In genomic region chrX:136204571-136204970, GRCh38 we compare ENCODE assay signal across 8 cellular contexts. TPM values are rescaled to one million over a fixed set of nuclear protein-coding genes. Genes with fewer than 3 reads are reported as not detected.
DNase-seq lines count a peak whose midpoint lies in the region; ATAC-seq, FAIRE-seq and TF ChIP-seq lines count a peak whose summit lies in the region.

No MANE protein-coding gene starts in this region.

- no peak for FAIRE-seq in K562 (lab: Jason Lieb, UNC)

- H3K4me3 Mint-ChIP-seq in activated CD4-positive, alpha-beta T cell treated with anti-CD3 and anti-CD28 coated beads, Interleukin-2, amount 10 ng/mL, durations not matched to agents 7 days and 5 days = no peak overlapping the region

- H3K9me3 ChIP-seq in K562 (replicated peaks; ENCODE audit: control insufficient read depth, insufficient read depth, low read depth, low read length) (no peaks in the 10 kb centered on the region), thoracic aorta (no peaks in the 10 kb centered on the region)

- in situ Hi-C loops in K562 (cut with MboI) = no loop called here

- H3K27me3 ChIP-seq in K562 (ENCODE audit: control insufficient read depth in 2 of 2, insufficient read depth in 2 of 2, low read length in 2 of 2) (peaks cover 2 to 30% of the 10 kb centered on the region in 2 experiments), thoracic aorta (replicated peaks; ENCODE audit: insufficient read depth) (no peaks in the 10 kb centered on the region)

- POLR2A ChIA-PET in activated CD4-positive, alpha-beta T cell treated with anti-CD3 and anti-CD28 coated beads, Interleukin-2, amount 10 ng/mL, durations not matched to agents 7 days and 5 days (lab: Charles Lee) = no interaction called here
- POLR2A ChIA-PET in K562 (lab: Yijun Ruan, JAX) = no interaction called here

- H3K9me3 Mint-ChIP-seq in activated CD4-positive, alpha-beta T cell treated with anti-CD3 and anti-CD28 coated beads, Interleukin-2, amount 10 ng/mL, durations not matched to agents 7 days and 5 days = no peaks in the 10 kb centered on the region

- no peaks in the 10 kb centered on the region for H4K20me1 ChIP-seq in K562 (replicated peaks; ENCODE audit: control insufficient read depth, insufficient read depth, low read length)

- CTCF ChIA-PET in activated CD4-positive, alpha-beta T cell treated with anti-CD3 and anti-CD28 coated beads, Interleukin-2, amount 10 ng/mL, durations not matched to agents 7 days and 5 days (lab: Charles Lee) = interaction anchor here (1.4 kb wide), 1 partner anchor 9 kb away, joined by 4 read pairs; no protein-coding TSS in a partner anchor
- CTCF ChIA-PET in K562 (lab: Yijun Ruan, JAX; ENCODE audit: low intra/inter-chr PET ratio) = no interaction called here

- H3K36me3 ChIP-seq in K562 (ENCODE audit: control insufficient read depth, insufficient read depth, low read length) (no peaks in the 10 kb centered on the region), thoracic aorta (peaks cover 22% of the 10 kb centered on the region)

- H3K4me1 ChIP-seq in K562 (replicated peaks in 1 of 2; ENCODE audit: control insufficient read depth in 2 of 2, insufficient read depth in 2 of 2, low read length in 2 of 2) (peaks cover 0 to 3% of the 10 kb centered on the region in 2 experiments; a peak in 2 of 5 replicates), thoracic aorta (ENCODE audit: control insufficient read depth in 1 of 2, low read depth in 2 of 2) (peaks cover 25 to 88% of the 10 kb centered on the region in 2 donors)

- peak overlapping the region; percentile 80 for H3K27ac Mint-ChIP-seq in activated CD4-positive, alpha-beta T cell treated with anti-CD3 and anti-CD28 coated beads, Interleukin-2, amount 10 ng/mL, durations not matched to agents 7 days and 5 days

- TF ChIP-seq POLR2A in K562 (conservative IDR thresholded peaks at IDR 0.05) = no peak

- H3K4me3 ChIP-seq in K562 (no peak overlapping the region), thoracic aorta (peak overlapping the region; percentile 46)

- ATAC-seq in K562 = no peak
- ATAC-seq in thoracic aorta (ENCODE audit: insufficient number of reproducible peaks, low FRiP score, low read depth) = peak; percentile 41

- TF ChIP-seq CTCF in K562 (IDR thresholded peaks at IDR 0.05 in 2 of 3, conservative IDR thresholded peaks at IDR 0.05 in 1 of 3; ENCODE audit: insufficient read depth in 2 of 3, low read depth in 1 of 3, low read length in 3 of 3) (no peak), thoracic aorta (IDR thresholded peaks at IDR 0.05) (no peak)

- H3K27ac ChIP-seq in K562 (ENCODE audit: extremely low read depth, low read depth, low read length) = no peak overlapping the region
- peak overlapping the region; percentile 79 to 82 for H3K27ac ChIP-seq in thoracic aorta

- intact Hi-C loops in K562 (cut with micrococcal nuclease) = no loop called here

- WGBS in K562 (ENCODE audit: insufficient coverage, low coverage, missing lambda C conversion rate) = 8% methylated on average over 2 of the region's 2 CpGs

- H3K36me3 Mint-ChIP-seq in activated CD4-positive, alpha-beta T cell treated with anti-CD3 and anti-CD28 coated beads, Interleukin-2, amount 10 ng/mL, durations not matched to agents 7 days and 5 days (ENCODE audit: low read depth) = peaks cover 2% of the 10 kb centered on the region

- peak; percentile 47 for DNase-seq in activated CD4-positive, alpha-beta T cell treated with anti-CD3 and anti-CD28 coated beads, Interleukin-2, amount 10 ng/mL, durations not matched to agents 7 days and 5 days
- no peak for DNase-seq in activated CD4-positive, alpha-beta T cell treated with anti-CD3 and anti-CD28 coated beads for 48 hours
- DNase-seq in K562 (ENCODE audit: extremely low read depth in 1 of 4, low spot score in 3 of 4) (peak in 1 of 4 experiments; percentile 7), inferior parietal cortex (ENCODE audit: extremely low spot score) (peak; percentile 6), thoracic aorta (ENCODE audit: low spot score) (peak; percentile 25), epidermal melanocyte (ENCODE audit: insufficient read length, low spot score) (no peak), amniotic stem cell (lab: John Stamatoyannopoulos, UW) (no peak), NCI-H1436 (lab: John Stamatoyannopoulos, UW) (no peak)

- no peak overlapping the region for H3K4me2 ChIP-seq in K562 (ENCODE audit: insufficient read depth, low read length)

- no peak overlapping the region for H2AFZ ChIP-seq in K562 (ENCODE audit: low read depth, low read length)

- no peaks in the 10 kb centered on the region for H3K9me1 ChIP-seq in K562 (ENCODE audit: control insufficient read depth, insufficient read depth, low read length)

- no peak for TF ChIP-seq EP300 in K562 (IDR thresholded peaks at IDR 0.05; ENCODE audit: low read length)

- no peaks in the 10 kb centered on the region for H3K79me2 ChIP-seq in K562 (ENCODE audit: control insufficient read depth, insufficient read depth, low read length)

- BruUV-seq in K562 (replicated peaks; lab: Mats Ljungman, UMichigan) = no TSS peak

- no peaks in the 10 kb centered on the region for H3K27me3 Mint-ChIP-seq in activated CD4-positive, alpha-beta T cell treated with anti-CD3 and anti-CD28 coated beads, Interleukin-2, amount 10 ng/mL, durations not matched to agents 7 days and 5 days

- H3K4me1 Mint-ChIP-seq in activated CD4-positive, alpha-beta T cell treated with anti-CD3 and anti-CD28 coated beads, Interleukin-2, amount 10 ng/mL, durations not matched to agents 7 days and 5 days = peaks cover 36% of the 10 kb centered on the region

- TF ChIP-seq RAD21 in K562 (CRISPR knock-in tag; conservative IDR thresholded peaks at IDR 0.05 in 1 of 2, IDR thresholded peaks at IDR 0.05 in 1 of 2) = no peak

- H3K9ac ChIP-seq in K562 (ENCODE audit: insufficient read depth in 1 of 2, low read depth in 2 of 2, low read length in 2 of 2) = no peak overlapping the region

TF ChIP-seq in K562, 482 proteins besides CTCF, POLR2A, EP300 and RAD21 (continues in another document):
- TF ChIP-seq ZBED1 (IDR thresholded peaks at IDR 0.05) (no peak), RFX1 (IDR thresholded peaks at IDR 0.05) (peak; percentile 45), ZNF224 (CRISPR knock-in tag; IDR thresholded peaks at IDR 0.05) (no peak), TAF9B (IDR thresholded peaks at IDR 0.05; ENCODE audit: partially characterized antibody) (no peak)

RNA-seq across cellular contexts. Expression of gene MAP7D3, which starts 46.6 kb away (rescaled TPM):
- total RNA-seq in activated CD4-positive, alpha-beta T cell treated with anti-CD3 and anti-CD28 coated beads, Interleukin-2, amount 10 ng/mL, durations not matched to agents 7 days and 5 days = 10 to 100 TPM; 11.2 to 13.5 TPM
- 6.7 and 33.1 TPM in 2 replicates for total RNA-seq in K562 (2011; cell fraction: chromatin; rRNA removed; ENCODE audit: low replicate concordance)
- total RNA-seq in K562 (2011; cell fraction: nucleolus; rRNA removed) = 4.7 and 5.2 TPM in 2 replicates
- 10.0 and 14.1 TPM in 2 replicates for total RNA-seq in K562 (2011; cell fraction: nucleoplasm; rRNA removed)
- total RNA-seq in K562 (2014; rRNA removed) (23.0 and 27.7 TPM in 2 replicates), K562 (2014; rRNA removed; fragmentation: Illumina TruSeq; extraction: Trizol) (19.6 and 20.9 TPM in 2 replicates), K562 (2015; rRNA removed; fragmentation: Illumina TruSeq; extraction: Trizol) (22.0 TPM in 2 replicates), K562 (2021) (12.6 and 13.3 TPM in 2 replicates), thoracic aorta (10 to 100 TPM; 41.6 to 44.5 TPM)
- polyA plus RNA-seq in K562 (2011; rRNA removed) (6.9 and 13.2 TPM in 2 replicates), K562 (2014; fragmentation: Illumina TruSeq; extraction: Trizol) (15.7 and 20.2 TPM in 2 replicates), K562 (2014; fragmentation: Nextera tagmentation; extraction: Ambion mirVana) (1 to 10 TPM; 9.4 to 9.9 TPM), K562 (2014; rRNA removed) (14.0 and 20.0 TPM in 2 replicates)
- 3.1 and 4.2 TPM in 2 replicates for polyA plus RNA-seq in K562 (2011; cell fraction: cytosol; rRNA removed)
- polyA plus RNA-seq in K562 (2011; cell fraction: nucleus; rRNA removed) = 7.7 and 12.7 TPM in 2 replicates
- polyA plus RNA-seq in K562 (2012) = 8.8 and 13.2 TPM in 2 replicates
- 6.6 and 13.2 TPM in 2 replicates for polyA minus RNA-seq in K562 (2011; rRNA and poly(A)+ RNA removed)
- 4.6 and 8.1 TPM in 2 replicates for polyA minus RNA-seq in K562 (2011; cell fraction: cytosol; rRNA and poly(A)+ RNA removed)
- 7.5 and 8.6 TPM in 2 replicates for polyA minus RNA-seq in K562 (2011; cell fraction: nucleus; rRNA and poly(A)+ RNA removed)

RNA-seq across cellular contexts. Expression of gene FHL1, which starts 57.2 kb away (rescaled TPM):
- 10 to 100 TPM; 12.8 to 16.7 TPM for total RNA-seq in activated CD4-positive, alpha-beta T cell treated with anti-CD3 and anti-CD28 coated beads, Interleukin-2, amount 10 ng/mL, durations not matched to agents 7 days and 5 days
- 0.30 and 0.86 TPM in 2 replicates for total RNA-seq in K562 (2011; cell fraction: chromatin; rRNA removed; ENCODE audit: low replicate concordance)
- 0.50 TPM in 1 of 2 replicates, not detected in the other for total RNA-seq in K562 (2011; cell fraction: nucleolus; rRNA removed)
- total RNA-seq in K562 (2011; cell fraction: nucleoplasm; rRNA removed) = 0.31 and 0.81 TPM in 2 replicates
- 0.29 and 1.1 TPM in 2 replicates for total RNA-seq in K562 (2014; rRNA removed)
- total RNA-seq in K562 (2014; rRNA removed; fragmentation: Illumina TruSeq; extraction: Trizol) = 0.10 and 0.11 TPM in 2 replicates
- total RNA-seq in K562 (2015; rRNA removed; fragmentation: Illumina TruSeq; extraction: Trizol) = 0.08 TPM in 1 of 2 replicates, not detected in the other
- total RNA-seq in K562 (2021) = 0.27 and 0.76 TPM in 2 replicates
- 0.24 and 3.0 TPM in 2 replicates for polyA plus RNA-seq in K562 (2011; rRNA removed)
- polyA plus RNA-seq in K562 (2011; cell fraction: cytosol; rRNA removed) = 0.22 and 3.4 TPM in 2 replicates
- polyA plus RNA-seq in K562 (2011; cell fraction: nucleus; rRNA removed) = 0.17 and 1.5 TPM in 2 replicates
- polyA plus RNA-seq in K562 (2012) = 0.17 and 0.39 TPM in 2 replicates
- polyA plus RNA-seq in K562 (2014; fragmentation: Illumina TruSeq; extraction: Trizol) = 0.12 and 0.25 TPM in 2 replicates
- polyA plus RNA-seq in K562 (2014; fragmentation: Nextera tagmentation; extraction: Ambion mirVana) = under 1 TPM; 0.03 to 0.08 TPM
- 0.05 and 0.13 TPM in 2 replicates for polyA plus RNA-seq in K562 (2014; rRNA removed)
- 2.4 TPM in 1 of 2 replicates, not detected in the other for polyA minus RNA-seq in K562 (2011; rRNA and poly(A)+ RNA removed)
- 1.3 and 1.4 TPM in 2 replicates for polyA minus RNA-seq in K562 (2011; cell fraction: cytosol; rRNA and poly(A)+ RNA removed)
- 0.27 TPM in 1 of 2 replicates, not detected in the other for polyA minus RNA-seq in K562 (2011; cell fraction: nucleus; rRNA and poly(A)+ RNA removed)
- total RNA-seq in thoracic aorta = 1,000 to 10,000 TPM; 1,134 to 3,147 TPM

Comparison
In these comparisons a context has a peak if more than half of its experiments do, and no peak if none do; other contexts are left out.
1. DNase-seq: peak in activated CD4-positive, alpha-beta T cell treated with anti-CD3 and anti-CD28 coated beads, Interleukin-2, amount 10 ng/mL, durations not matched to agents 7 days and 5 days (single experiment), inferior parietal cortex (single experiment) and thoracic aorta (single experiment); none in activated CD4-positive, alpha-beta T cell treated with anti-CD3 and anti-CD28 coated beads for 48 hours (single experiment), epidermal melanocyte (single experiment), amniotic stem cell (single experiment) and NCI-H1436 (single experiment).
2. RNA of gene FHL1, which starts 57.2 kb away (total RNA-seq): 1,134 to 3,147 TPM in thoracic aorta; 12.8 to 16.7 TPM in activated CD4-positive, alpha-beta T cell treated with anti-CD3 and anti-CD28 coated beads, Interleukin-2, amount 10 ng/mL, durations not matched to agents 7 days and 5 days and 0.08 to 1.1 TPM in K562; every median in the first group is over 10 times any median in the second.